ENCODE assay signal across 34 cellular contexts in the genomic region with DNA sequence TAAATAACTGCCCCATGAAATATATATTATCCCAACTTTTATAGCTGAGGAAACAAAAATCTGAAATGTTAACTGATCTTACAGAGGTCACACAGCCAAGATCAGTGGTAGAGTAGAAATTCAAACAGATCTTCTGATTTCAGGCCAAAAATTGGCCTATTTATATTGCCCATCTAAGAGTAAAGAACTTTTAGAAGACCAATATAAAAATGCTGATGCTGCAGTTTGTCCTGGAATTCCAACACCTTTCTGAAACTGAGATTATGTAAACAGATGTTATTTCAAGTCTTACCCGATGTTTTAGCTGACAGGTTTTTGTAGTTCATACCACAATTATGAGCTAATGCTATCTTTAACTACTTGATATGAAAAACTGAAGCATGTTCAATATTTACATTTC. TPM values are rescaled to one million over a fixed set of nuclear protein-coding genes. Genes with fewer than 3 reads are reported as not detected.
"Had no signal": no experiment of that assay in that cellular context is flagged by ENCODE, and none has a peak within 500 bp of the region (broad histone marks: within the 10 kb centered on the region; RNA-seq: fewer than 3 reads in every experiment).

No MANE protein-coding gene starts in this region.

- H3K4me3 ChIP-seq: ascending aorta, cardiac muscle cell, colonic mucosa, PC-9, SJCRH30, SK-N-MC had no signal

- DNase-seq: activated CD4-positive, alpha-beta memory T cell treated with anti-CD3 and anti-CD28 coated beads, Interleukin-2, amount 10 ng/mL, durations not matched to agents 7 days and 5 days; activated CD4-positive, alpha-beta T cell treated with anti-CD3 and anti-CD28 coated beads for 1 hour; activated CD4-positive, alpha-beta T cell treated with anti-CD3 and anti-CD28 coated beads for 48 hours; activated CD4-positive, CD25-positive, alpha-beta regulatory T cell; activated CD8-positive, alpha-beta memory T cell treated with anti-CD3 and anti-CD28 coated beads for 24 hours; activated CD8-positive, alpha-beta memory T cell treated with anti-CD3 and anti-CD28 coated beads, Interleukin-2, amount 10 ng/mL, durations not matched to agents 7 days and 5 days; activated CD8-positive, alpha-beta memory T cell treated with anti-CD3 and anti-CD28 coated beads, Interleukin-2, amount 50 U/mL, for 48 hours; activated effector memory CD4-positive, alpha-beta T cell treated with Interleukin-2 at 50 U/mL for 16 hours; activated naive CD4-positive, alpha-beta T cell; activated naive CD4-positive, alpha-beta T cell treated with anti-CD3 and anti-CD28 coated beads, Interleukin-2, amount 50 U/mL, for 16 hours; activated naive CD8-positive, alpha-beta T cell treated with anti-CD3 and anti-CD28 coated beads for 36 hours; activated T-cell treated with anti-CD3 and anti-CD28 coated beads, Interleukin-2, amount 50 U/mL, for 48 hours; amniotic stem cell; colonic mucosa; NCI-H1105 treated with DMSO at 0.1 percent for 48 hours; NCI-H1436; NCI-H1694 treated with DMSO at 0.1 percent for 48 hours; NCI-H2029; NCI-H345; NCI-H524 treated with DMSO at 0.1 percent for 48 hours; NK-92 treated with Interleukin-12 subunit alpha and Interleukin-12 subunit beta, amount 100 ng/mL, for 24 hours; PC-9; Right ventricle myocardium superior; T1000; WERI-Rb-1 had no signal

- H3K9me3 ChIP-seq: ascending aorta, colonic mucosa, SJCRH30 had no signal

- H3K36me3 ChIP-seq: ascending aorta, cardiac muscle cell, colonic mucosa, SJCRH30, WERI-Rb-1 had no signal

- H3K4me1 ChIP-seq: ascending aorta, colonic mucosa, SJCRH30 had no signal

- ATAC-seq: activated CD8-positive, alpha-beta memory T cell treated with anti-CD3 and anti-CD28 coated beads, Interleukin-2, amount 10 ng/mL, durations not matched to agents 7 days and 5 days had no signal

- H3K27me3 ChIP-seq: ascending aorta, cardiac muscle cell, colonic mucosa, SJCRH30 had no signal

- H3K27ac ChIP-seq: ascending aorta, cardiac muscle cell, colonic mucosa, PC-9, SJCRH30, SK-N-MC, WERI-Rb-1 had no signal

RNA-seq across cellular contexts. Expression of a gene that starts 51.1 kb away (rescaled TPM):
- total RNA-seq: activated CD4-positive, alpha-beta memory T cell treated with anti-CD3 and anti-CD28 coated beads, Interleukin-2, amount 10 ng/mL, durations not matched to agents 7 days and 5 days; activated CD8-positive, alpha-beta memory T cell treated with anti-CD3 and anti-CD28 coated beads, Interleukin-2, amount 10 ng/mL, durations not matched to agents 7 days and 5 days; activated naive CD8-positive, alpha-beta T cell treated with anti-CD3 and anti-CD28 coated beads for 36 hours; ascending aorta; cardiac muscle cell; chondrocyte; colonic mucosa; M059J; NCI-H460; PC-9; Right ventricle myocardium superior; SJCRH30; T-helper 1 cell treated with Interleukin-12 subunit alpha and Interleukin-12 subunit beta and Interleukin-4 antibody, amounts not matched to agents 30 ng/mL and 1 ng/mL, for 36 hours; T-helper 2 cell treated with Interferon-gamma antibody and Interleukin-4, amounts not matched to agents 100 ng/mL and 5 ng/mL, for 36 hours had no signal
- polyA plus RNA-seq: cardiac muscle cell had no signal
